ENCODE assay signal across 26 cellular contexts in the genomic region with DNA sequence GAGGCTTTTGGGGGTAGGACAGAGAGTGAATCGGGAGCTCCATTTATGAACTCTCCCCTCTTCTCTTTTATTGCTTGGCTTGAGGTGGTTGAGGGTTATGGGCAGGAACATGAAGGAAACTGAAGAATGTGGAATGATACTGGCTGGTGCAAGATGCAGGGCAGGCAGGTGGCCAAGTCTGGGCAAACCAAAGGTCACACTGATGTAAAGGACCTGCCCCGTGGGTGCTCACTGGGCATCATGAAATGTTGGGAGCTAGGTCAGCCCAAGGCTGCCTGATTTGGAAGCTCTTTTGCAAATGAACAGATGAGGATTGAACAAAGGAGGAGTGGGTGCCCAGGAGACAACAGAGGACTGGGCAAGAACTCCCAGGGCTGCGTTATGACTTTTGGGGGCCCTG.
"Had no signal": no experiment of that assay in that cellular context is flagged by ENCODE, and none has a peak within 500 bp of the region (broad histone marks: within the 10 kb centered on the region; RNA-seq: fewer than 3 reads in every experiment).

No MANE protein-coding gene starts in this region.

- H3K4me3 Mint-ChIP-seq: activated B cell treated with CpG ODN at 0.5 μM for 24 hours; activated CD4-positive, alpha-beta T cell treated with anti-CD3 and anti-CD28 coated beads, Interleukin-2, amount 10 ng/mL, durations not matched to agents 24 days and 14 days; activated CD8-positive, alpha-beta memory T cell treated with anti-CD3 and anti-CD28 coated beads, Interleukin-2, amount 10 ng/mL, durations not matched to agents 7 days and 5 days; activated naive CD4-positive, alpha-beta T cell treated with anti-CD3 and anti-CD28 coated beads, Interleukin-2, amount 50 U/mL, for 24 hours; activated T-cell treated with anti-CD3 and anti-CD28 coated beads, Interleukin-2, amount 50 U/mL, for 24 hours; activated T-helper 1 cell treated with anti-CD3 and anti-CD28 coated beads, Interleukin-12 subunit alpha, Interleukin-12 subunit beta, Interleukin-2, Interleukin-4 antibody, amounts not matched to agents 30 ng/mL and 10 ng/mL and 1 ng/mL, durations not matched to agents 14 hours and 24 hours and 36 hours; T-cell had no signal

- H3K27me3 Mint-ChIP-seq: activated CD4-positive, alpha-beta T cell treated with anti-CD3 and anti-CD28 coated beads, Interleukin-2, amount 10 ng/mL, durations not matched to agents 24 days and 14 days had no signal

- ATAC-seq: activated CD8-positive, alpha-beta memory T cell treated with anti-CD3 and anti-CD28 coated beads, Interleukin-2, amount 10 ng/mL, durations not matched to agents 7 days and 5 days; T-cell had no signal

- H3K27ac ChIP-seq: breast epithelium, KMS-11, Peyer's patch, RWPE1 had no signal

- DNase-seq: activated B cell treated with CpG ODN at 0.5 μM for 24 hours; activated CD4-positive, alpha-beta T cell treated with anti-CD3 and anti-CD28 coated beads for 1 hour; activated CD4-positive, alpha-beta T cell treated with anti-CD3 and anti-CD28 coated beads, Interleukin-2, amount 10 ng/mL, durations not matched to agents 24 days and 14 days; activated CD4-positive, alpha-beta T cell treated with anti-CD3 and anti-CD28 coated beads, Interleukin-2, amount 50 U/mL, for 48 hours; activated CD8-positive, alpha-beta memory T cell treated with anti-CD3 and anti-CD28 coated beads, Interleukin-2, amount 10 ng/mL, durations not matched to agents 7 days and 5 days; activated effector memory CD4-positive, alpha-beta T cell treated with Interleukin-2 at 50 U/mL for 16 hours; activated naive CD4-positive, alpha-beta T cell; activated T-cell treated with anti-CD3 and anti-CD28 coated beads, Interleukin-2, amount 50 U/mL, for 24 hours; aorta; MG63; MV-4-11; NCI-H1417 treated with DMSO at 0.1 percent for 48 hours; NCI-H1694; NCI-H2107; NCI-H2171 treated with DMSO at 0.1 percent for 48 hours; NK-92 treated with Interleukin-12 subunit alpha and Interleukin-12 subunit beta, amount 100 ng/mL, for 24 hours; OCI-M1; Peyer's patch; SIG-M5; T-cell; T-helper 2 cell had no signal

- H3K9me3 ChIP-seq: breast epithelium, MG63, Peyer's patch had no signal

- H3K4me3 ChIP-seq: breast epithelium, MG63, Peyer's patch had no signal

- H3K4me1 ChIP-seq: breast epithelium, Peyer's patch had no signal

- H3K36me3 Mint-ChIP-seq: activated CD8-positive, alpha-beta memory T cell treated with anti-CD3 and anti-CD28 coated beads, Interleukin-2, amount 10 ng/mL, durations not matched to agents 7 days and 5 days; activated naive CD4-positive, alpha-beta T cell treated with anti-CD3 and anti-CD28 coated beads, Interleukin-2, amount 50 U/mL, for 24 hours; T-cell had no signal

- H3K27ac Mint-ChIP-seq: activated B cell treated with CpG ODN at 0.5 μM for 24 hours; activated CD4-positive, alpha-beta T cell treated with anti-CD3 and anti-CD28 coated beads, Interleukin-2, amount 10 ng/mL, durations not matched to agents 24 days and 14 days; activated CD8-positive, alpha-beta memory T cell treated with anti-CD3 and anti-CD28 coated beads, Interleukin-2, amount 10 ng/mL, durations not matched to agents 7 days and 5 days; activated naive CD4-positive, alpha-beta T cell treated with anti-CD3 and anti-CD28 coated beads, Interleukin-2, amount 50 U/mL, for 24 hours; activated T-cell treated with anti-CD3 and anti-CD28 coated beads, Interleukin-2, amount 50 U/mL, for 24 hours; activated T-helper 1 cell treated with anti-CD3 and anti-CD28 coated beads, Interleukin-12 subunit alpha, Interleukin-12 subunit beta, Interleukin-2, Interleukin-4 antibody, amounts not matched to agents 30 ng/mL and 10 ng/mL and 1 ng/mL, durations not matched to agents 14 hours and 24 hours and 36 hours; T-cell had no signal

- H3K27me3 ChIP-seq: breast epithelium, MG63, Peyer's patch had no signal

- H3K9me3 Mint-ChIP-seq: activated B cell treated with CpG ODN at 0.5 μM for 24 hours; activated CD4-positive, alpha-beta T cell treated with anti-CD3 and anti-CD28 coated beads, Interleukin-2, amount 10 ng/mL, durations not matched to agents 24 days and 14 days; activated naive CD4-positive, alpha-beta T cell treated with anti-CD3 and anti-CD28 coated beads, Interleukin-2, amount 50 U/mL, for 24 hours; activated T-cell treated with anti-CD3 and anti-CD28 coated beads, Interleukin-2, amount 50 U/mL, for 24 hours; activated T-helper 1 cell treated with anti-CD3 and anti-CD28 coated beads, Interleukin-12 subunit alpha, Interleukin-12 subunit beta, Interleukin-2, Interleukin-4 antibody, amounts not matched to agents 30 ng/mL and 10 ng/mL and 1 ng/mL, durations not matched to agents 14 hours and 24 hours and 36 hours; T-cell had no signal

- H3K4me1 Mint-ChIP-seq: activated B cell treated with CpG ODN at 0.5 μM for 24 hours; activated CD4-positive, alpha-beta T cell treated with anti-CD3 and anti-CD28 coated beads, Interleukin-2, amount 10 ng/mL, durations not matched to agents 24 days and 14 days; activated naive CD4-positive, alpha-beta T cell treated with anti-CD3 and anti-CD28 coated beads, Interleukin-2, amount 50 U/mL, for 24 hours; T-cell had no signal

- H3K36me3 ChIP-seq: breast epithelium, MG63, Peyer's patch had no signal
